ENCODE assay signal across 1 cellular context in genomic region chr1:170531758-170532657, GRCh38.
TF ChIP-seq lines count a peak whose summit lies in the region.

A gene with protein sequence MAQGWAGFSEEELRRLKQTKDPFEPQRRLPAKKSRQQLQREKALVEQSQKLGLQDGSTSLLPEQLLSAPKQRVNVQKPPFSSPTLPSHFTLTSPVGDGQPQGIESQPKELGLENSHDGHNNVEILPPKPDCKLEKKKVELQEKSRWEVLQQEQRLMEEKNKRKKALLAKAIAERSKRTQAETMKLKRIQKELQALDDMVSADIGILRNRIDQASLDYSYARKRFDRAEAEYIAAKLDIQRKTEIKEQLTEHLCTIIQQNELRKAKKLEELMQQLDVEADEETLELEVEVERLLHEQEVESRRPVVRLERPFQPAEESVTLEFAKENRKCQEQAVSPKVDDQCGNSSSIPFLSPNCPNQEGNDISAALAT (plus strand): TSS chr1:170532166. CDS start chr1:170532224, 58 bp downstream.

TF ChIP-seq in HEK293, 187 proteins besides CTCF, POLR2A, EP300 and RAD21 (continued from another document and continues in another):
- TF ChIP-seq ZNF280C (tag by site-specific recombination; IDR thresholded peaks at IDR 0.05) (no peak), ZNF677 (tag by site-specific recombination; IDR thresholded peaks at IDR 0.05) (no peak), HOXA7 (CRISPR knock-in tag; IDR thresholded peaks at IDR 0.05; ENCODE audit: borderline replicate concordance) (no peak), ZNF248 (tag by site-specific recombination; IDR thresholded peaks at IDR 0.05) (no peak), HOXC10 (CRISPR knock-in tag; IDR thresholded peaks at IDR 0.05) (no peak), ZNF221 (tag by site-specific recombination; IDR thresholded peaks at IDR 0.05; ENCODE audit: borderline replicate concordance) (no peak), ZNF776 (tag by site-specific recombination; IDR thresholded peaks at IDR 0.05; ENCODE audit: borderline replicate concordance) (no peak), ZNF16 (tag by site-specific recombination; IDR thresholded peaks at IDR 0.05; ENCODE audit: low read depth) (no peak), ZEB2 (tag by site-specific recombination; IDR thresholded peaks at IDR 0.05) (peak; percentile 79), ZNF837 (tag by site-specific recombination; IDR thresholded peaks at IDR 0.05) (no peak), ZNF670 (tag by site-specific recombination; IDR thresholded peaks at IDR 0.05; ENCODE audit: low read depth) (no peak), ZNF501 (tag by site-specific recombination; IDR thresholded peaks at IDR 0.05) (peak; percentile 79; the same call in 1 of the 2 replicates), SP3 (tag by site-specific recombination; IDR thresholded peaks at IDR 0.05) (peak; percentile 94), ZNF639 (tag by site-specific recombination; IDR thresholded peaks at IDR 0.05) (no peak), ZNF624 (tag by site-specific recombination; IDR thresholded peaks at IDR 0.05) (no peak), ZBTB48 (tag by site-specific recombination; IDR thresholded peaks at IDR 0.05) (peak; percentile 69), ZBTB10 (tag by site-specific recombination; IDR thresholded peaks at IDR 0.05) (peak; percentile 91), YY1 (tag by site-specific recombination; IDR thresholded peaks at IDR 0.05) (no peak), ZNF26 (tag by site-specific recombination; IDR thresholded peaks at IDR 0.05) (no peak), PRDM4 (tag by site-specific recombination; IDR thresholded peaks at IDR 0.05) (0 out of 2 replicates have a peak, but pooled peaks have one; percentile 15), TRIM28 (IDR thresholded peaks at IDR 0.05; ENCODE audit: borderline replicate concordance, low read length) (peak; percentile 55; the same call in 1 of the 2 replicates), GFI1B (tag by site-specific recombination; IDR thresholded peaks at IDR 0.05) (no peak; the same call in 1 of the 2 replicates), HOXD13 (CRISPR knock-in tag; IDR thresholded peaks at IDR 0.05; ENCODE audit: borderline replicate concordance) (no peak), ZNF266 (tag by site-specific recombination; IDR thresholded peaks at IDR 0.05; ENCODE audit: low read depth) (no peak), ZNF791 (tag by site-specific recombination; IDR thresholded peaks at IDR 0.05) (no peak), ZIC2 (tag by site-specific recombination; IDR thresholded peaks at IDR 0.05) (no peak), ZBTB7A (tag by site-specific recombination; IDR thresholded peaks at IDR 0.05; ENCODE audit: low read depth) (no peak), ZBTB1 (tag by site-specific recombination; IDR thresholded peaks at IDR 0.05) (no peak), ZNF112 (tag by site-specific recombination; IDR thresholded peaks at IDR 0.05) (no peak), ZNF174 (tag by site-specific recombination; IDR thresholded peaks at IDR 0.05) (no peak), ZNF621 (tag by site-specific recombination; IDR thresholded peaks at IDR 0.05) (no peak), OSR2 (tag by site-specific recombination; IDR thresholded peaks at IDR 0.05) (no peak), ZNF701 (tag by site-specific recombination; IDR thresholded peaks at IDR 0.05) (no peak), YY2 (tag by site-specific recombination; IDR thresholded peaks at IDR 0.05) (no peak), SETDB1 (IDR thresholded peaks at IDR 0.05; ENCODE audit: insufficient read length, low read length) (no peak)
- TF ChIP-seq, protein P1, sequence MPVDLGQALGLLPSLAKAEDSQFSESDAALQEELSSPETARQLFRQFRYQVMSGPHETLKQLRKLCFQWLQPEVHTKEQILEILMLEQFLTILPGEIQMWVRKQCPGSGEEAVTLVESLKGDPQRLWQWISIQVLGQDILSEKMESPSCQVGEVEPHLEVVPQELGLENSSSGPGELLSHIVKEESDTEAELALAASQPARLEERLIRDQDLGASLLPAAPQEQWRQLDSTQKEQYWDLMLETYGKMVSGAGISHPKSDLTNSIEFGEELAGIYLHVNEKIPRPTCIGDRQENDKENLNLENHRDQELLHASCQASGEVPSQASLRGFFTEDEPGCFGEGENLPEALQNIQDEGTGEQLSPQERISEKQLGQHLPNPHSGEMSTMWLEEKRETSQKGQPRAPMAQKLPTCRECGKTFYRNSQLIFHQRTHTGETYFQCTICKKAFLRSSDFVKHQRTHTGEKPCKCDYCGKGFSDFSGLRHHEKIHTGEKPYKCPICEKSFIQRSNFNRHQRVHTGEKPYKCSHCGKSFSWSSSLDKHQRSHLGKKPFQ (tag by site-specific recombination; IDR thresholded peaks at IDR 0.05) = no peak
- TF ChIP-seq, protein P2, sequence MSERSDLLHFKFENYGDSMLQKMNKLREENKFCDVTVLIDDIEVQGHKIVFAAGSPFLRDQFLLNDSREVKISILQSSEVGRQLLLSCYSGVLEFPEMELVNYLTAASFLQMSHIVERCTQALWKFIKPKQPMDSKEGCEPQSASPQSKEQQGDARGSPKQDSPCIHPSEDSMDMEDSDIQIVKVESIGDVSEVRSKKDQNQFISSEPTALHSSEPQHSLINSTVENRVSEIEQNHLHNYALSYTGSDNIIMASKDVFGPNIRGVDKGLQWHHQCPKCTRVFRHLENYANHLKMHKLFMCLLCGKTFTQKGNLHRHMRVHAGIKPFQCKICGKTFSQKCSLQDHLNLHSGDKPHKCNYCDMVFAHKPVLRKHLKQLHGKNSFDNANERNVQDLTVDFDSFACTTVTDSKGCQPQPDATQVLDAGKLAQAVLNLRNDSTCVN (tag by site-specific recombination; optimal IDR thresholded peaks at IDR 0.05) = peak; percentile 44
- TF ChIP-seq, protein P3, sequence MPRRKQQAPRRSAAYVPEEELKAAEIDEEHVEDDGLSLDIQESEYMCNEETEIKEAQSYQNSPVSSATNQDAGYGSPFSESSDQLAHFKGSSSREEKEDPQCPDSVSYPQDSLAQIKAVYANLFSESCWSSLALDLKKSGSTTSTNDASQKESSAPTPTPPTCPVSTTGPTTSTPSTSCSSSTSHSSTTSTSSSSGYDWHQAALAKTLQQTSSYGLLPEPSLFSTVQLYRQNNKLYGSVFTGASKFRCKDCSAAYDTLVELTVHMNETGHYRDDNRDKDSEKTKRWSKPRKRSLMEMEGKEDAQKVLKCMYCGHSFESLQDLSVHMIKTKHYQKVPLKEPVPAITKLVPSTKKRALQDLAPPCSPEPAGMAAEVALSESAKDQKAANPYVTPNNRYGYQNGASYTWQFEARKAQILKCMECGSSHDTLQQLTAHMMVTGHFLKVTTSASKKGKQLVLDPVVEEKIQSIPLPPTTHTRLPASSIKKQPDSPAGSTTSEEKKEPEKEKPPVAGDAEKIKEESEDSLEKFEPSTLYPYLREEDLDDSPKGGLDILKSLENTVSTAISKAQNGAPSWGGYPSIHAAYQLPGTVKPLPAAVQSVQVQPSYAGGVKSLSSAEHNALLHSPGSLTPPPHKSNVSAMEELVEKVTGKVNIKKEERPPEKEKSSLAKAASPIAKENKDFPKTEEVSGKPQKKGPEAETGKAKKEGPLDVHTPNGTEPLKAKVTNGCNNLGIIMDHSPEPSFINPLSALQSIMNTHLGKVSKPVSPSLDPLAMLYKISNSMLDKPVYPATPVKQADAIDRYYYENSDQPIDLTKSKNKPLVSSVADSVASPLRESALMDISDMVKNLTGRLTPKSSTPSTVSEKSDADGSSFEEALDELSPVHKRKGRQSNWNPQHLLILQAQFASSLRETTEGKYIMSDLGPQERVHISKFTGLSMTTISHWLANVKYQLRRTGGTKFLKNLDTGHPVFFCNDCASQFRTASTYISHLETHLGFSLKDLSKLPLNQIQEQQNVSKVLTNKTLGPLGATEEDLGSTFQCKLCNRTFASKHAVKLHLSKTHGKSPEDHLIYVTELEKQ (tag by site-specific recombination; IDR thresholded peaks at IDR 0.05; ENCODE audit: borderline replicate concordance) = 0 out of 2 replicates have a peak, but pooled peaks have one; percentile 3
